In the genomic region with DNA sequence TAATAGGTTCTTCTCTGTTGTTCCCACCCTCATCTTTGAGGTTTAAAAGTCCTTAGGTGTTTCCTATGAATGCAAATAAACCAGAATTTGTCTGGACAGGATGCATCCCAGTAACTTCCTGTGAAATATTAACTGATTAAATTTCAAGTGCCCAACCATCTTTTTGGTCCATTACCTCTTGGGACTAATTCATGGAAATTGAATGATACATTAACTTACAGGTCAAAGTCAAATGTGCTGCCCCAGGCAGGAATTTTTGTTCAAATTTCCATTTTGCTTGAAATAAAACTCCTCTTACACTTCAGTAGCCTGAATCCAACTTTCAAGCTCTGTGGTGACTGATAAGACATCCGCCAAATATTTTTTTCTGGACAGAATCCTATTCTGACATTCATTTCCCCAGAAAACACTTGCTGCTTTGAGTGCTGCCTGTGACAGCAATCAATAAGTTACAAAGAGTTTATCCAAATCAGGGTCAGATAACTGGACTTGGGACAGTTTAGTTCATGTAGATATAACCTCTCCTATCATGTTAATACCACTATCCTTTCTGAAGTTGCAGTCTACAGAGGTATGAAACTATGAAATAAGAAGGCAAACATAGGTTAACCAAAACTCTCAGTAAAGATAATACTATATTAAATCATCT, we compare ENCODE assay signal across 2 cellular contexts.
TF ChIP-seq lines count a peak whose summit lies in the region.

No MANE protein-coding gene starts in this region.

TF ChIP-seq in liver, 16 proteins besides CTCF, POLR2A, EP300 and RAD21 (continued from another document):
- TF ChIP-seq ATF3 (IDR thresholded peaks at IDR 0.05): peak; percentile 15
- peak; percentile 86 to 92 for TF ChIP-seq RXRA (IDR thresholded peaks at IDR 0.05)
- peak; percentile 47 for TF ChIP-seq ZBTB33 (IDR thresholded peaks at IDR 0.05)
- peak; percentile 95 for TF ChIP-seq NR2F2 (IDR thresholded peaks at IDR 0.05)
- peak; percentile 21 for TF ChIP-seq MAX (IDR thresholded peaks at IDR 0.05)
- TF ChIP-seq HNF4A (conservative IDR thresholded peaks at IDR 0.05): peak; percentile 95 to 96
- TF ChIP-seq SP1 (IDR thresholded peaks at IDR 0.05): peak; percentile 90
- TF ChIP-seq TAF1 (conservative IDR thresholded peaks at IDR 0.05): peak; percentile 7
- TF ChIP-seq EGR1 (IDR thresholded peaks at IDR 0.05; ENCODE audit: low read depth in 2 of 2): no peak
- TF ChIP-seq YY1 (IDR thresholded peaks at IDR 0.05): peak; percentile 61
- TF ChIP-seq HNF4G (IDR thresholded peaks at IDR 0.05): no peak
- TF ChIP-seq FOXA1 (IDR thresholded peaks at IDR 0.05): peak; percentile 39
- peak; percentile 33 for TF ChIP-seq FOXA2 (IDR thresholded peaks at IDR 0.05)
- peak in 1 of 2 donors; percentile 28 for TF ChIP-seq GABPA (IDR thresholded peaks at IDR 0.05 in 1 of 2, conservative IDR thresholded peaks at IDR 0.05 in 1 of 2)
- TF ChIP-seq JUND (IDR thresholded peaks at IDR 0.05): peak; percentile 57 to 67
TF ChIP-seq in liver: peak in this region for 14.

TF ChIP-seq in HepG2, 621 proteins besides CTCF, POLR2A, EP300 and RAD21 (continued from another document):
- TF ChIP-seq NFE2L1 (CRISPR knock-in tag; IDR thresholded peaks at IDR 0.05; ENCODE audit: borderline replicate concordance): no peak
- TF ChIP-seq MXD3 (CRISPR knock-in tag; IDR thresholded peaks at IDR 0.05): no peak
- TF ChIP-seq, protein P1, sequence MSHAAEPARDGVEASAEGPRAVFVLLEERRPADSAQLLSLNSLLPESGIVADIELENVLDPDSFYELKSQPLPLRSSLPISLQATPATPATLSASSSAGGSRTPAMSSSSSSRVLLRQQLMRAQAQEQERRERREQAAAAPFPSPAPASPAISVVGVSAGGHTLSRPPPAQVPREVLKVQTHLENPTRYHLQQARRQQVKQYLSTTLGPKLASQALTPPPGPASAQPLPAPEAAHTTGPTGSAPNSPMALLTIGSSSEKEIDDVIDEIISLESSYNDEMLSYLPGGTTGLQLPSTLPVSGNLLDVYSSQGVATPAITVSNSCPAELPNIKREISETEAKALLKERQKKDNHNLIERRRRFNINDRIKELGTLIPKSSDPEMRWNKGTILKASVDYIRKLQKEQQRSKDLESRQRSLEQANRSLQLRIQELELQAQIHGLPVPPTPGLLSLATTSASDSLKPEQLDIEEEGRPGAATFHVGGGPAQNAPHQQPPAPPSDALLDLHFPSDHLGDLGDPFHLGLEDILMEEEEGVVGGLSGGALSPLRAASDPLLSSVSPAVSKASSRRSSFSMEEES (CRISPR knock-in tag; IDR thresholded peaks at IDR 0.05): no peak
- no peak for TF ChIP-seq ZNF350 (CRISPR knock-in tag; IDR thresholded peaks at IDR 0.05; ENCODE audit: borderline replicate concordance, low read depth)
- TF ChIP-seq PCBP1 (IDR thresholded peaks at IDR 0.05; ENCODE audit: borderline replicate concordance, low read depth, low read length): no peak
